In the genomic region with DNA sequence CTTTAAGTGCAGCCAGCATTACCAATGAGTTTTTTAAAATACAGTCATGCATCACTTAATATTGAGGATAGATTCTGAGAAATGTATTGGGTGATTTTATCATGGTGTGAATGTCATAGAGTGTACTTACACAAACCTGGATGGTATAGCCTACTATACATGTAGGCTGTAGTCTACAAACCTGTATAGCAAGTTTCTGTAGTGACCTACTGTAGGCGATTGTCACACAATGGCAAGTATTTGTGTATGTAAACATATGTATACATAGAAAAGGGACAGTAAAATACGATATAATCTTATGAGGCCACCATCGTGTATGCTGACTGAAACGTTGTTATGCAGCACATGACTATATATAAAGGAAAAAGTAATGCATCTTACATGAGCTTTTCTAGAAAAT, we compare ENCODE assay signal across 26 cellular contexts. TPM values are rescaled to one million over a fixed set of nuclear protein-coding genes. Genes with fewer than 3 reads are reported as not detected.
"Had no signal": no experiment of that assay in that cellular context is flagged by ENCODE, and none has a peak within 500 bp of the region (broad histone marks: within the 10 kb centered on the region; RNA-seq: fewer than 3 reads in every experiment).

No MANE protein-coding gene starts in this region.

- DNase-seq: activated B cell treated with CpG ODN at 0.5 μM for 24 hours; activated CD4-positive, alpha-beta memory T cell treated with anti-CD3 and anti-CD28 coated beads, Interleukin-2, amount 10 ng/mL, durations not matched to agents 7 days and 5 days; activated CD4-positive, alpha-beta T cell treated with anti-CD3 and anti-CD28 coated beads, Interleukin-2, amount 10 ng/mL, durations not matched to agents 7 days and 5 days; activated gamma-delta T cell treated with Interleukin-2 at 50 U/mL for 16 hours; activated naive CD4-positive, alpha-beta T cell treated with anti-CD3 and anti-CD28 coated beads, Interleukin-2, amount 50 U/mL, for 16 hours; activated naive CD8-positive, alpha-beta T cell treated with anti-CD3 and anti-CD28 coated beads, Interleukin-2, amount 10 ng/mL, durations not matched to agents 7 days and 5 days; activated T-cell treated with anti-CD3 and anti-CD28 coated beads for 4 hours; activated T-cell treated with anti-CD3 and anti-CD28 coated beads, Interleukin-2, amount 50 U/mL, for 48 hours; adrenal gland; anterior cingulate cortex; caudate nucleus; colonic mucosa; MM.1S; NCI-H1105; NCI-H1436; NCI-H187; NCI-H2081; NCI-H2171 treated with DMSO at 0.1 percent for 48 hours; NCI-H226; NCI-H82; NK-92 treated with Interleukin-12 subunit alpha and Interleukin-12 subunit beta, amount 100 ng/mL, for 24 hours; OCI-M1; Peyer's patch; Right ventricle myocardium superior; T-helper 17 cell; T-helper 9 cell had no signal

- H3K4me3 ChIP-seq: adrenal gland, colonic mucosa, Peyer's patch had no signal

RNA-seq across cellular contexts. Expression of a gene that starts 48.2 kb away (rescaled TPM):
- polyA plus RNA-seq: adrenal gland had no signal
